ENCODE assay signal across 23 cellular contexts in the genomic region with DNA sequence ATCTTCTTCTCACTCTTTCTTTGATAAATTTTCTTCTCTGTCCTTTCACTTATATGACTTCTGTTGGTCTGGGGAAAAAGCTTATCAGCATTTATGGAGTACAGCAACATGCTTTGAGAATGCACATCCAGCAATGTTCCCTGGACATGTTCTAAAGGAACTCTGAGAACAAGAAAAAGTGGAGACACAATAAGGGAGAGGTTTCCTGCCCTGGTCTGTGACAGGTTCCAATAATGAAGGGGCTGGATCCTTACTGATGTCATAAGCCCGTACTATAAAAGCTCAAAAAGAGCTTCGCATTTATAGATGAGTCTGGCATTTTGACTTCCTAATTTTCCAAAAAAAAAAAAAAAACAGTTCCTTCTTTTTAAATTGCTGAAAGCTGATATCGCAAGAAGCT.
"Had no signal": no experiment of that assay in that cellular context is flagged by ENCODE, and none has a peak within 500 bp of the region (broad histone marks: within the 10 kb centered on the region; RNA-seq: fewer than 3 reads in every experiment).

No MANE protein-coding gene starts in this region.

- H3K36me3 Mint-ChIP-seq: natural killer cell treated with Interleukin-12 subunit alpha and Interleukin-12 subunit beta and Interleukin-15 and Interleukin-18, amount 100 ng/mL, for 72 hours; stimulated activated naive B cell treated with anti-CD40 and anti-IgM and Interleukin-4, amounts not matched to agents 10 μg/mL and 1 μg/mL and 100 μg/mL, for 72 hours had no signal

- H3K4me3 ChIP-seq: esophagus squamous epithelium, left lung, lung, pancreas, sigmoid colon, skin epidermis, testis, transverse colon had no signal

- H3K36me3 ChIP-seq: esophagus squamous epithelium, left lung, pancreas, sigmoid colon, transverse colon had no signal

- H3K27me3 Mint-ChIP-seq: effector memory CD8-positive, alpha-beta T cell; progenitor cell of endocrine pancreas; stimulated activated naive B cell treated with anti-CD40 and anti-IgM and Interleukin-4, amounts not matched to agents 10 μg/mL and 1 μg/mL and 100 μg/mL, for 72 hours had no signal

- H3K4me3 Mint-ChIP-seq: effector memory CD8-positive, alpha-beta T cell; natural killer cell treated with Interleukin-12 subunit alpha and Interleukin-12 subunit beta and Interleukin-15 and Interleukin-18, amount 100 ng/mL, for 72 hours; stimulated activated naive B cell treated with anti-CD40 and anti-IgM and Interleukin-4, amounts not matched to agents 10 μg/mL and 1 μg/mL and 100 μg/mL, for 72 hours; stimulated activated naive CD8-positive, alpha-beta T cell treated with anti-CD3 and anti-CD28 coated beads, Interleukin-15, amount 100 ng/mL, for 72 hours had no signal

- H3K9me3 ChIP-seq: esophagus squamous epithelium, left lung, pancreas, sigmoid colon, testis, transverse colon had no signal

- H3K4me1 Mint-ChIP-seq: stimulated activated naive B cell treated with anti-CD40 and anti-IgM and Interleukin-4, amounts not matched to agents 10 μg/mL and 1 μg/mL and 100 μg/mL, for 72 hours; stimulated activated naive CD8-positive, alpha-beta T cell treated with anti-CD3 and anti-CD28 coated beads, Interleukin-15, amount 100 ng/mL, for 72 hours had no signal

- H3K9me3 Mint-ChIP-seq: effector memory CD8-positive, alpha-beta T cell; natural killer cell treated with Interleukin-12 subunit alpha and Interleukin-12 subunit beta and Interleukin-15 and Interleukin-18, amount 100 ng/mL, for 72 hours; stimulated activated naive B cell treated with anti-CD40 and anti-IgM and Interleukin-4, amounts not matched to agents 10 μg/mL and 1 μg/mL and 100 μg/mL, for 72 hours; stimulated activated naive CD8-positive, alpha-beta T cell treated with anti-CD3 and anti-CD28 coated beads, Interleukin-15, amount 100 ng/mL, for 72 hours had no signal

- H3K27ac ChIP-seq: epithelial cell of prostate, esophagus squamous epithelium, left lung, pancreas, skin epidermis, testis, transverse colon had no signal

- H3K27me3 ChIP-seq: esophagus squamous epithelium, left lung, pancreas, sigmoid colon, testis, transverse colon had no signal

- DNase-seq: effector memory CD8-positive, alpha-beta T cell; esophagus squamous epithelium; foreskin fibroblast; head of caudate nucleus; hypothalamus; islet precursor cell; left lung; mesenchymal stem cell; midbrain; occipital lobe; pancreas; sigmoid colon; stimulated activated CD4-positive, alpha-beta T cell treated with anti-CD3 and anti-CD28 coated beads, Interleukin-2, amount 100 ng/mL, for 24 hours; stimulated activated CD4-positive, alpha-beta T cell treated with anti-CD3 and anti-CD28 coated beads, Interleukin-4, amount 100 ng/mL, for 4 hours; stimulated activated naive B cell treated with anti-CD40 and anti-IgM and Interleukin-4, amounts not matched to agents 10 μg/mL and 1 μg/mL and 100 μg/mL, for 72 hours; stimulated activated naive CD8-positive, alpha-beta T cell treated with anti-CD3 and anti-CD28 coated beads, Interleukin-15, amount 100 ng/mL, for 72 hours; testis; transverse colon had no signal

- H3K4me1 ChIP-seq: left lung, testis had no signal

- ATAC-seq: effector memory CD8-positive, alpha-beta T cell; left lung; natural killer cell treated with Interleukin-12 subunit alpha and Interleukin-12 subunit beta and Interleukin-15 and Interleukin-18, amount 100 ng/mL, for 72 hours; pancreas; stimulated activated naive B cell treated with anti-CD40 and anti-IgM and Interleukin-4, amounts not matched to agents 10 μg/mL and 1 μg/mL and 100 μg/mL, for 72 hours; stimulated activated naive CD8-positive, alpha-beta T cell treated with anti-CD3 and anti-CD28 coated beads, Interleukin-15, amount 100 ng/mL, for 72 hours had no signal

- H3K27ac Mint-ChIP-seq: effector memory CD8-positive, alpha-beta T cell; natural killer cell treated with Interleukin-12 subunit alpha and Interleukin-12 subunit beta and Interleukin-15 and Interleukin-18, amount 100 ng/mL, for 72 hours; progenitor cell of endocrine pancreas; stimulated activated naive B cell treated with anti-CD40 and anti-IgM and Interleukin-4, amounts not matched to agents 10 μg/mL and 1 μg/mL and 100 μg/mL, for 72 hours; stimulated activated naive CD8-positive, alpha-beta T cell treated with anti-CD3 and anti-CD28 coated beads, Interleukin-15, amount 100 ng/mL, for 72 hours had no signal
